9 cellular contexts compared by ENCODE assay signal in genomic region chr6:126176266-126176665, GRCh38.
A peak's percentile ranks its signal among the peaks of the same experiment; 100 is the strongest.
DNase-seq lines count a peak whose midpoint lies in the region; ATAC-seq and TF ChIP-seq lines count a peak whose summit lies in the region.
"Had no signal": no experiment of that assay in that cellular context is flagged by ENCODE, and none has a peak within 500 bp of the region (broad histone marks: within the 10 kb centered on the region; RNA-seq: fewer than 3 reads in every experiment).

No MANE protein-coding gene starts in this region.

- no peak overlapping the region for H3K9ac ChIP-seq in liver (ENCODE audit: low read depth in 1 of 2, low read length in 2 of 2)

- peak; percentile 21 for TF ChIP-seq CTCF in GM12865 (IDR thresholded peaks at IDR 0.05; ENCODE audit: insufficient read depth, low read depth, low read length, missing control alignments)
- peak; percentile 32; the same call in 1 of the 2 replicates for TF ChIP-seq CTCF in WERI-Rb-1 (IDR thresholded peaks at IDR 0.05; ENCODE audit: low read depth, low read length)
- no peak for TF ChIP-seq CTCF in liver (IDR thresholded peaks at IDR 0.05; ENCODE audit: low read depth, low read length, missing input control)

- DNase-seq in GM12865 (ENCODE audit: low read depth): no peak
- peak; percentile 15 for DNase-seq in HuH-7 (ENCODE audit: low spot score)
- peak; percentile 13 for DNase-seq in WERI-Rb-1
- DNase-seq in epidermal melanocyte (ENCODE audit: insufficient read length, low spot score): no peak
- DNase-seq in NK-92 (lab: John Stamatoyannopoulos, UW; ENCODE audit: unreplicated experiment): no peak
- DNase-seq in KG1 (lab: John Stamatoyannopoulos, UW): no peak
- DNase-seq: activated CD4-positive, CD25-positive, alpha-beta regulatory T cell had no signal

- no peaks in the 10 kb centered on the region for H3K27me3 ChIP-seq in WERI-Rb-1 (ENCODE audit: insufficient read depth, low read depth, severe bottlenecking)
- H3K27me3 ChIP-seq in liver (ENCODE audit: control insufficient read depth in 4 of 4, insufficient read depth in 4 of 4, low read length in 3 of 4): no peaks in the 10 kb centered on the region

- TF ChIP-seq RAD21 in liver (IDR thresholded peaks at IDR 0.05): peak; percentile 30 to 36

- H3K9me3 ChIP-seq in WERI-Rb-1 (ENCODE audit: severe bottlenecking): no peaks in the 10 kb centered on the region
- no peaks in the 10 kb centered on the region for H3K9me3 ChIP-seq in liver (ENCODE audit: control insufficient read depth in 4 of 4, low read length in 3 of 4)

- no peak overlapping the region for H3K4me3 ChIP-seq in GM12865 (ENCODE audit: low read depth, low read length)
- H3K4me3 ChIP-seq in WERI-Rb-1 (ENCODE audit: low read depth, low read length): no peak overlapping the region
- H3K4me3 ChIP-seq in liver (ENCODE audit: low read depth in 1 of 3, low read length in 3 of 3): no peak overlapping the region

- H3K36me3 ChIP-seq in WERI-Rb-1 (no peaks in the 10 kb centered on the region), liver (ENCODE audit: control insufficient read depth in 4 of 4, insufficient read depth in 3 of 4, low read depth in 1 of 4, low read length in 3 of 4) (no peaks in the 10 kb centered on the region)

- ATAC-seq in GM19023 (IDR thresholded peaks at IDR 0.05; ENCODE audit: unreplicated experiment): no peak

- H3K4me1 ChIP-seq in liver (ENCODE audit: control insufficient read depth in 4 of 4, insufficient read depth in 4 of 4, low read length in 3 of 4): no peaks in the 10 kb centered on the region

- no peak overlapping the region for H3K27ac ChIP-seq in WERI-Rb-1
- H3K27ac ChIP-seq in liver (ENCODE audit: low read depth in 1 of 2, low read length in 2 of 2): no peak overlapping the region

TF ChIP-seq in liver, 16 proteins besides CTCF, POLR2A, EP300 and RAD21:
- TF ChIP-seq YY1 (IDR thresholded peaks at IDR 0.05): no peak
- no peak for TF ChIP-seq FOXA1 (IDR thresholded peaks at IDR 0.05)
- no peak for TF ChIP-seq HNF4G (IDR thresholded peaks at IDR 0.05)
- no peak for TF ChIP-seq ZBTB33 (IDR thresholded peaks at IDR 0.05)
- no peak for TF ChIP-seq GABPA (IDR thresholded peaks at IDR 0.05 in 1 of 2, conservative IDR thresholded peaks at IDR 0.05 in 1 of 2)
- TF ChIP-seq NR2F2 (IDR thresholded peaks at IDR 0.05): no peak
- TF ChIP-seq SP1 (IDR thresholded peaks at IDR 0.05): no peak
- TF ChIP-seq TAF1 (conservative IDR thresholded peaks at IDR 0.05): no peak
- no peak for TF ChIP-seq ATF3 (IDR thresholded peaks at IDR 0.05)
- no peak for TF ChIP-seq RXRA (IDR thresholded peaks at IDR 0.05)
- TF ChIP-seq EGR1 (IDR thresholded peaks at IDR 0.05; ENCODE audit: low read depth in 2 of 2): no peak
- TF ChIP-seq MAX (IDR thresholded peaks at IDR 0.05): no peak
- TF ChIP-seq REST (IDR thresholded peaks at IDR 0.05): no peak
- TF ChIP-seq JUND (IDR thresholded peaks at IDR 0.05): no peak
- no peak for TF ChIP-seq HNF4A (conservative IDR thresholded peaks at IDR 0.05)

Comparison
In these comparisons a context has a peak if more than half of its experiments do, and no peak if none do; other contexts are left out.
1. DNase-seq: peak in HuH-7 (single experiment) and WERI-Rb-1 (single experiment); none in GM12865 (single experiment), epidermal melanocyte (single experiment), NK-92 (single experiment) and KG1 (single experiment).